15 cellular contexts compared by ENCODE assay signal in the genomic region with DNA sequence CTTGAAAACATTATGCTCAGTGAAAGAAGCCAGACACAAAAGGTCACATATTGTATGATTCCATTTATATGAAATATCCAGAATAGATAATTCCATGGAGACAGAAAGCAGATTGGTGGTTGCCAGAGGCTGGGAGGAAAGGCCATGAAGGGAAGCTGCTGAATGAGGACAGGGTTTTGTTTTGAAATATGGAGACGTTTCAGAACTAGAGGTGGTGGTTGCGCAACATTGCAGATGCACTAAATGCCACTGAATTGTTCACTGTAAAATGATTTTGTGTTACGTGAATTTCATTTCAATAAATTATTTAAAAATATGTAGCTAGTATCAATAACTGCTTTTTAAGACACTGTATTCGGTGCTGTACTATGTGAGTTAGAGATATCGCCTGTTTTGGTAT.
DNase-seq lines count a peak whose midpoint lies in the region; ATAC-seq lines count a peak whose summit lies in the region.
"Had no signal": no experiment of that assay in that cellular context is flagged by ENCODE, and none has a peak within 500 bp of the region (broad histone marks: within the 10 kb centered on the region; RNA-seq: fewer than 3 reads in every experiment).

No MANE protein-coding gene starts in this region.

- intact Hi-C loops in sciatic nerve (cut with DNase I), result no loop called here

- ATAC-seq in sciatic nerve (peak; percentile 73), GM19463 (IDR thresholded peaks at IDR 0.05; ENCODE audit: unreplicated experiment) (no peak)
- ATAC-seq: left colon had no signal

- peaks cover 55% of the 10 kb centered on the region for H3K4me1 Mint-ChIP-seq in activated naive CD4-positive, alpha-beta T cell treated with anti-CD3 and anti-CD28 coated beads, Interleukin-2, amount 50 U/mL, for 24 hours
- H3K4me1 Mint-ChIP-seq: B cell had no signal

- DNase-seq in activated naive CD4-positive, alpha-beta T cell treated with Interleukin-2 at 50 U/mL for 16 hours, result no peak
- DNase-seq in MV-4-11 (lab: John Stamatoyannopoulos, UW), result peak; percentile 59
- DNase-seq in amniotic epithelial cell (ENCODE audit: low read depth), result peak; percentile 37
- DNase-seq in sciatic nerve (ENCODE audit: low spot score), result no peak
- DNase-seq in DMS114 treated with DMSO at 0.1 percent for 48 hours (lab: John Stamatoyannopoulos, UW; ENCODE audit: unreplicated experiment), result no peak
- DNase-seq in DMS53 (lab: John Stamatoyannopoulos, UW), result no peak
- DNase-seq: esophagus squamous epithelium, hippocampal formation, left colon, NCI-H187 treated with DMSO at 0.1 percent for 48 hours, T1000 had no signal

- no peak overlapping the region for H3K27ac Mint-ChIP-seq in activated naive CD4-positive, alpha-beta T cell treated with anti-CD3 and anti-CD28 coated beads, Interleukin-2, amount 50 U/mL, for 24 hours
- H3K27ac Mint-ChIP-seq: B cell; dendritic cell treated with granulocyte-macrophage colony-stimulating factor and Interleukin-4, amounts not matched to agents 40 ng/mL and 50 ng/mL, for 4 days had no signal

- H3K36me3 Mint-ChIP-seq in activated naive CD4-positive, alpha-beta T cell treated with anti-CD3 and anti-CD28 coated beads, Interleukin-2, amount 50 U/mL, for 24 hours, result no peaks in the 10 kb centered on the region

- no peaks in the 10 kb centered on the region for H3K27me3 Mint-ChIP-seq in activated naive CD4-positive, alpha-beta T cell treated with anti-CD3 and anti-CD28 coated beads, Interleukin-2, amount 50 U/mL, for 24 hours
- H3K27me3 Mint-ChIP-seq: dendritic cell treated with granulocyte-macrophage colony-stimulating factor and Interleukin-4, amounts not matched to agents 40 ng/mL and 50 ng/mL, for 4 days had no signal

- peak overlapping the region; percentile 63 for H3K4me3 Mint-ChIP-seq in activated naive CD4-positive, alpha-beta T cell treated with anti-CD3 and anti-CD28 coated beads, Interleukin-2, amount 50 U/mL, for 24 hours
- H3K4me3 Mint-ChIP-seq: B cell; dendritic cell treated with granulocyte-macrophage colony-stimulating factor and Interleukin-4, amounts not matched to agents 40 ng/mL and 50 ng/mL, for 4 days had no signal

- no peaks in the 10 kb centered on the region for H3K9me3 Mint-ChIP-seq in activated naive CD4-positive, alpha-beta T cell treated with anti-CD3 and anti-CD28 coated beads, Interleukin-2, amount 50 U/mL, for 24 hours
- H3K9me3 Mint-ChIP-seq: dendritic cell treated with granulocyte-macrophage colony-stimulating factor and Interleukin-4, amounts not matched to agents 40 ng/mL and 50 ng/mL, for 4 days had no signal

Comparison
In these comparisons a context has a peak if more than half of its experiments do, and no peak if none do; other contexts are left out.
1. DNase-seq: peak in MV-4-11 (single experiment) and amniotic epithelial cell (single experiment); none in activated naive CD4-positive, alpha-beta T cell treated with Interleukin-2 at 50 U/mL for 16 hours (single experiment), sciatic nerve (single experiment), DMS114 treated with DMSO at 0.1 percent for 48 hours (single experiment) and DMS53 (single experiment).